Comparison of ENCODE assay signal across 1 cellular context in the genomic region with DNA sequence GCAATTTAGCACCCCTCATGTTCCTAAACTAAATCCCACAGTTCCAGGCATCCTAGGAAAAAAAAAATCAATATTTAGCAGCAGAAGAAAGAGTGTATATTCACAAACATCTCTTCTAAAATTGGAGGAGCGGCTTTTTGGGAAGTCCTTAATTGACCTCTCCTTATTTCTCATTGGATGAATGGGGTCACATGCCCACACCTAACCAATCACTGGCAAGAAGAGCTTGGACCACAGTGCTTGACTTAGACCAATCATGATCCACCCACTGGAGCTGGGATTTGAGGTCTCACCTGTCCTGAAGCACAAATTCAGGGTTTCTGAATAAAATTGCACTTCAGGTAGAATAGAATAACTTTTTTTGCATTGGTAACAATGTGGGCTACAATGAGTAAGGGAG.
TF ChIP-seq lines count a peak whose summit lies in the region.

No MANE protein-coding gene starts in this region.

TF ChIP-seq in IMR-90, 13 proteins besides CTCF, POLR2A, EP300 and RAD21:
- TF ChIP-seq, protein P1, sequence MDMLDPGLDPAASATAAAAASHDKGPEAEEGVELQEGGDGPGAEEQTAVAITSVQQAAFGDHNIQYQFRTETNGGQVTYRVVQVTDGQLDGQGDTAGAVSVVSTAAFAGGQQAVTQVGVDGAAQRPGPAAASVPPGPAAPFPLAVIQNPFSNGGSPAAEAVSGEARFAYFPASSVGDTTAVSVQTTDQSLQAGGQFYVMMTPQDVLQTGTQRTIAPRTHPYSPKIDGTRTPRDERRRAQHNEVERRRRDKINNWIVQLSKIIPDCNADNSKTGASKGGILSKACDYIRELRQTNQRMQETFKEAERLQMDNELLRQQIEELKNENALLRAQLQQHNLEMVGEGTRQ (IDR thresholded peaks at IDR 0.05; ENCODE audit: low read depth, low read length), result peak; percentile 88
- no peak for TF ChIP-seq NFE2L2 (IDR thresholded peaks at IDR 0.05; ENCODE audit: low read depth, low read length)
- no peak for TF ChIP-seq MXI1 (IDR thresholded peaks at IDR 0.05; ENCODE audit: borderline replicate concordance, low read depth, low read length)
- TF ChIP-seq, protein P2, sequence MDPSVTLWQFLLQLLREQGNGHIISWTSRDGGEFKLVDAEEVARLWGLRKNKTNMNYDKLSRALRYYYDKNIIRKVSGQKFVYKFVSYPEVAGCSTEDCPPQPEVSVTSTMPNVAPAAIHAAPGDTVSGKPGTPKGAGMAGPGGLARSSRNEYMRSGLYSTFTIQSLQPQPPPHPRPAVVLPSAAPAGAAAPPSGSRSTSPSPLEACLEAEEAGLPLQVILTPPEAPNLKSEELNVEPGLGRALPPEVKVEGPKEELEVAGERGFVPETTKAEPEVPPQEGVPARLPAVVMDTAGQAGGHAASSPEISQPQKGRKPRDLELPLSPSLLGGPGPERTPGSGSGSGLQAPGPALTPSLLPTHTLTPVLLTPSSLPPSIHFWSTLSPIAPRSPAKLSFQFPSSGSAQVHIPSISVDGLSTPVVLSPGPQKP (IDR thresholded peaks at IDR 0.05; ENCODE audit: borderline replicate concordance, low read depth, low read length), result no peak
- no peak for TF ChIP-seq BHLHE40 (IDR thresholded peaks at IDR 0.05; ENCODE audit: low read depth, low read length)
